Comparison of ENCODE assay signal across 12 cellular contexts in genomic region chr6:37125779-37126553, GRCh38. TPM values are rescaled to one million over a fixed set of nuclear protein-coding genes. Genes with fewer than 3 reads are reported as not detected.
DNase-seq lines count a peak whose midpoint lies in the region; ATAC-seq and TF ChIP-seq lines count a peak whose summit lies in the region.
"Had no signal": no experiment of that assay in that cellular context is flagged by ENCODE, and none has a peak within 500 bp of the region (broad histone marks: within the 10 kb centered on the region; RNA-seq: fewer than 3 reads in every experiment).

No MANE protein-coding gene starts in this region.

- H3K4me3 ChIP-seq in HUES64 (ENCODE audit: low read length) (peak overlapping the region; percentile 42), adipocyte (ENCODE audit: low read length) (no peak overlapping the region), retinal pigment epithelial cell (ENCODE audit: low read length) (peak overlapping the region; percentile 1)
- no peak overlapping the region for H3K4me3 ChIP-seq in effector memory CD4-positive, alpha-beta T cell (ENCODE audit: insufficient read depth, low read depth, low read length, poor library complexity, severe bottlenecking)

- peaks cover 7 to 14% of the 10 kb centered on the region in 2 donors for H3K4me1 Mint-ChIP-seq in effector memory CD8-positive, alpha-beta T cell (ENCODE audit: low read depth in 2 of 2)

- H3K36me3 Mint-ChIP-seq in effector memory CD8-positive, alpha-beta T cell (ENCODE audit: insufficient read depth): peaks cover 14% of the 10 kb centered on the region

- H3K27me3 Mint-ChIP-seq in effector memory CD8-positive, alpha-beta T cell: no peaks in the 10 kb centered on the region

- H3K27ac Mint-ChIP-seq in effector memory CD8-positive, alpha-beta T cell: peak overlapping the region in 1 of 2 donors; percentile 73

- no peak for TF ChIP-seq CTCF in retinal pigment epithelial cell (conservative IDR thresholded peaks at IDR 0.05; ENCODE audit: low read depth, low read length)

- peak overlapping the region; percentile 92 for H3K27ac ChIP-seq in HUES64 (ENCODE audit: low read depth, low read length)
- no peak overlapping the region for H3K27ac ChIP-seq in effector memory CD4-positive, alpha-beta T cell (ENCODE audit: insufficient read depth, low read length, poor library complexity, severe bottlenecking)
- H3K27ac ChIP-seq: tibial nerve had no signal

- under 1% methylated on average over 22 of the region's 22 CpGs for WGBS in HUES64

- H3K4me1 ChIP-seq in HUES64 (ENCODE audit: insufficient read depth, low read length) (peaks cover 51% of the 10 kb centered on the region), adipocyte (ENCODE audit: control insufficient read depth, insufficient read depth, low read length) (peaks cover 23% of the 10 kb centered on the region)
- no peaks in the 10 kb centered on the region for H3K4me1 ChIP-seq in effector memory CD4-positive, alpha-beta T cell (ENCODE audit: control insufficient read depth, insufficient read depth, low read length, poor library complexity, severe bottlenecking)

- no peak overlapping the region for H3K4me3 Mint-ChIP-seq in effector memory CD8-positive, alpha-beta T cell

- H3K9me3 ChIP-seq in HUES64 (ENCODE audit: insufficient read depth, low read depth, low read length) (no peaks in the 10 kb centered on the region), adipocyte (ENCODE audit: control insufficient read depth, low read length) (no peaks in the 10 kb centered on the region)
- H3K9me3 ChIP-seq in effector memory CD4-positive, alpha-beta T cell (ENCODE audit: control insufficient read depth, low read length): no peaks in the 10 kb centered on the region
- H3K9me3 ChIP-seq: tibial nerve had no signal

- intact Hi-C loops in left colon (cut with DNase I, micrococcal nuclease): no loop called here

- H3K9ac ChIP-seq in HUES64 (ENCODE audit: low read depth, low read length): peak overlapping the region; percentile 76
- H3K9ac ChIP-seq in adipocyte (ENCODE audit: low read length): peak overlapping the region; percentile 12

- H3K27me3 ChIP-seq in HUES64 (ENCODE audit: insufficient read depth, low read length) (no peaks in the 10 kb centered on the region), adipocyte (replicated peaks; ENCODE audit: control insufficient read depth, insufficient read depth, low read length) (no peaks in the 10 kb centered on the region)
- H3K27me3 ChIP-seq in effector memory CD4-positive, alpha-beta T cell (replicated peaks; ENCODE audit: control insufficient read depth, insufficient read depth, low read length, poor library complexity, severe bottlenecking): no peaks in the 10 kb centered on the region

- ATAC-seq in left colon: no peak
- no peak for ATAC-seq in effector memory CD8-positive, alpha-beta T cell (replicated peaks)
- ATAC-seq: activated CD4-positive, CD25-positive, alpha-beta regulatory T cell treated with anti-CD3 and anti-CD28 coated beads, Interleukin-2, amount 50 U/mL, for 24 hours had no signal

- no peaks in the 10 kb centered on the region for H3K9me3 Mint-ChIP-seq in effector memory CD8-positive, alpha-beta T cell

- DNase-seq in adipocyte (ENCODE audit: low read depth) (no peak), iPS-NIHi11 (ENCODE audit: low spot score) (peak; percentile 62), retinal pigment epithelial cell (ENCODE audit: low read depth) (no peak), left colon (no peak), NCI-H526 treated with DMSO at 0.1 percent for 48 hours (lab: John Stamatoyannopoulos, UW) (no peak)
- DNase-seq in effector memory CD8-positive, alpha-beta T cell: no peak
- no peak for DNase-seq in effector memory CD4-positive, alpha-beta T cell
- DNase-seq: activated naive CD4-positive, alpha-beta T cell treated with Interleukin-2 at 50 U/mL for 16 hours; RPMI8226 had no signal

- H3K36me3 ChIP-seq in HUES64 (ENCODE audit: insufficient read depth, low read length) (peaks cover 10% of the 10 kb centered on the region), adipocyte (ENCODE audit: control insufficient read depth, insufficient read depth, low read length, severe bottlenecking) (no peaks in the 10 kb centered on the region)
- no peaks in the 10 kb centered on the region for H3K36me3 ChIP-seq in effector memory CD4-positive, alpha-beta T cell (ENCODE audit: control insufficient read depth, insufficient read depth, low read length)
- H3K36me3 ChIP-seq: tibial nerve had no signal

RNA-seq across cellular contexts. Expression of gene PIM1, which starts 44.0 kb away (rescaled TPM):
- 34.5 TPM for polyA plus RNA-seq in HUES64 (2013, experiment 1 of 2)
- polyA plus RNA-seq in HUES64 (2013, experiment 2 of 2): 40.9 TPM
- 10 to 100 TPM; 27.1 to 37.0 TPM for total RNA-seq in left colon

Comparison
In these comparisons a context has a peak if more than half of its experiments do, and no peak if none do; other contexts are left out.
1. H3K4me3 ChIP-seq: peak in HUES64 (single experiment) and retinal pigment epithelial cell (single experiment); none in adipocyte (single experiment) and effector memory CD4-positive, alpha-beta T cell (single experiment).